Comparison of ENCODE assay signal across 10 cellular contexts in genomic region chr18:54775686-54776085, GRCh38. TPM values are rescaled to one million over a fixed set of nuclear protein-coding genes. Genes with fewer than 3 reads are reported as not detected.
DNase-seq lines count a peak whose midpoint lies in the region; TF ChIP-seq lines count a peak whose summit lies in the region.
"Had no signal": no experiment of that assay in that cellular context is flagged by ENCODE, and none has a peak within 500 bp of the region (broad histone marks: within the 10 kb centered on the region; RNA-seq: fewer than 3 reads in every experiment).

No MANE protein-coding gene starts in this region.

- H3K4me1 ChIP-seq in A673 (ENCODE audit: insufficient read depth, low read length, poor library complexity, severe bottlenecking) = no peaks in the 10 kb centered on the region

- peak; percentile 49 for TF ChIP-seq CTCF in AG04449 (IDR thresholded peaks at IDR 0.05; ENCODE audit: insufficient read depth, low read length, missing control alignments)
- TF ChIP-seq CTCF in astrocyte of the cerebellum (IDR thresholded peaks at IDR 0.05; ENCODE audit: low read depth, low read length, missing control alignments) = peak; percentile 62
- peak; percentile 47 for TF ChIP-seq CTCF in kidney epithelial cell (IDR thresholded peaks at IDR 0.05; ENCODE audit: insufficient read depth, low read length, poor library complexity, severe bottlenecking)
- no peak for TF ChIP-seq CTCF in A673 (conservative IDR thresholded peaks at IDR 0.05; ENCODE audit: low read depth, low read length)

- no peak overlapping the region for H3K27ac ChIP-seq in A673 (ENCODE audit: low read depth, low read length, poor library complexity, severe bottlenecking)

- TF ChIP-seq POLR2A in erythroblast (IDR thresholded peaks at IDR 0.05; ENCODE audit: low read length) = no peak

- no peak overlapping the region for H3K4me3 ChIP-seq in AG04449 (ENCODE audit: low read depth, low read length)
- no peak overlapping the region for H3K4me3 ChIP-seq in astrocyte of the cerebellum (ENCODE audit: low read depth, low read length)
- no peak overlapping the region for H3K4me3 ChIP-seq in kidney epithelial cell (ENCODE audit: low read depth, low read length)
- H3K4me3 ChIP-seq in A673 (ENCODE audit: low read depth, low read length, poor library complexity, severe bottlenecking) = no peak overlapping the region

- H3K36me3 ChIP-seq in kidney epithelial cell (ENCODE audit: control insufficient read depth, insufficient read depth, low read length) (no peaks in the 10 kb centered on the region), A673 (ENCODE audit: insufficient read depth, low read length, poor library complexity, severe bottlenecking) (no peaks in the 10 kb centered on the region)

- CTCF ChIA-PET in AG04449 (lab: Yijun Ruan, JAX) = interaction anchor here (0.6 to 2.1 kb wide), 4 partner anchors 21 to 291 kb away, joined by 3 to 6 read pairs (median 4); no protein-coding TSS in a partner anchor
- CTCF ChIA-PET in A673 (lab: Charles Lee) = no interaction called here

- no peak for DNase-seq in AG04449 (ENCODE audit: low read depth, low spot score)
- DNase-seq in HS-27A (ENCODE audit: low read depth) = peak; percentile 46
- DNase-seq in astrocyte of the cerebellum (ENCODE audit: low read depth) = peak; percentile 51
- DNase-seq in kidney epithelial cell (ENCODE audit: low read depth) = peak; percentile 35
- no peak for DNase-seq in erythroblast (lab: John Stamatoyannopoulos, UW)
- no peak for DNase-seq in A673 (ENCODE audit: low spot score)
- no peak for DNase-seq in activated effector memory CD4-positive, alpha-beta T cell treated with anti-CD3 and anti-CD28 coated beads, Interleukin-2, amount 50 U/mL, for 16 hours
- DNase-seq in UCSD-AML1 (lab: John Stamatoyannopoulos, UW; ENCODE audit: unreplicated experiment) = no peak
- DNase-seq: CD4-positive, alpha-beta memory T cell; glutamatergic neuron had no signal

- POLR2A ChIA-PET in AG04449 (lab: Yijun Ruan, JAX) (no interaction called here), A673 (lab: Charles Lee; ENCODE audit: low non-redundant PET) (no interaction called here)

- in situ Hi-C loops in astrocyte of the cerebellum (cut with HindIII; ENCODE audit: low sequenced_read_pairs) = no loop called here

- no peaks in the 10 kb centered on the region for H3K9me3 ChIP-seq in A673 (ENCODE audit: low read depth, low read length, poor library complexity, severe bottlenecking)

- BruUV-seq in A673 (replicated peaks; lab: Mats Ljungman, UMichigan) = no TSS peak

- H3K27me3 ChIP-seq in kidney epithelial cell (ENCODE audit: control insufficient read depth, insufficient read depth, low read length) (no peaks in the 10 kb centered on the region), A673 (replicated peaks; ENCODE audit: insufficient read depth, low read depth, low read length, poor library complexity) (no peaks in the 10 kb centered on the region)

- intact Hi-C loops in A673 (cut with micrococcal nuclease; ENCODE audit: unreplicated experiment) = no loop called here

RNA-seq across cellular contexts. Expression of gene RAB27B, which starts 52.6 kb away (rescaled TPM):
- total RNA-seq in kidney epithelial cell = 0.96 and 1.6 TPM in 2 replicates
- 0.04 TPM in 1 of 2 replicates, not detected in the other for total RNA-seq in A673 (2021)

Comparison
In these comparisons a context has a peak if more than half of its experiments do, and no peak if none do; other contexts are left out.
1. DNase-seq: peak in HS-27A (single experiment), astrocyte of the cerebellum (single experiment) and kidney epithelial cell (single experiment); none in AG04449 (single experiment), erythroblast (0 of 2), A673 (single experiment), activated effector memory CD4-positive, alpha-beta T cell treated with anti-CD3 and anti-CD28 coated beads, Interleukin-2, amount 50 U/mL, for 16 hours (single experiment) and UCSD-AML1 (single experiment).